ENCODE assay signal across 11 cellular contexts in genomic region chr3:71056327-71056726, GRCh38.
DNase-seq lines count a peak whose midpoint lies in the region; ATAC-seq and TF ChIP-seq lines count a peak whose summit lies in the region.
"Had no signal": no experiment of that assay in that cellular context is flagged by ENCODE, and none has a peak within 500 bp of the region (broad histone marks: within the 10 kb centered on the region; RNA-seq: fewer than 3 reads in every experiment).

No MANE protein-coding gene starts in this region.

- intact Hi-C loops in natural killer cell (cut with micrococcal nuclease): no loop called here

- no peak overlapping the region for H3K4me3 Mint-ChIP-seq in natural killer cell treated with Interleukin-12 subunit alpha and Interleukin-12 subunit beta and Interleukin-15 and Interleukin-18, amount 100 ng/mL, for 72 hours
- H3K4me3 Mint-ChIP-seq in natural killer cell (no peak overlapping the region), chondrocyte (ENCODE audit: unreplicated experiment) (no peak overlapping the region)
- H3K4me3 Mint-ChIP-seq: CD14-positive monocyte had no signal

- peak overlapping the region; percentile 70 to 76 for H3K27ac Mint-ChIP-seq in natural killer cell treated with Interleukin-12 subunit alpha and Interleukin-12 subunit beta and Interleukin-15 and Interleukin-18, amount 100 ng/mL, for 72 hours
- H3K27ac Mint-ChIP-seq in natural killer cell: no peak overlapping the region
- H3K27ac Mint-ChIP-seq in chondrocyte (ENCODE audit: unreplicated experiment): peak overlapping the region; percentile 82
- H3K27ac Mint-ChIP-seq: CD14-positive monocyte had no signal

- H3K9me3 ChIP-seq in mucosa of rectum (ENCODE audit: control insufficient read depth in 2 of 2, low read length in 2 of 2): no peaks in the 10 kb centered on the region

- peaks cover 13 to 16% of the 10 kb centered on the region in 2 donors for H3K36me3 ChIP-seq in mucosa of rectum (ENCODE audit: control insufficient read depth in 2 of 2, insufficient read depth in 2 of 2, low read length in 2 of 2)

- TF ChIP-seq CTCF in natural killer cell (IDR thresholded peaks at IDR 0.05): no peak
- no peak for TF ChIP-seq CTCF in chondrocyte (IDR thresholded peaks at IDR 0.05)

- no peak for ATAC-seq in natural killer cell treated with Interleukin-12 subunit alpha and Interleukin-12 subunit beta and Interleukin-15 and Interleukin-18, amount 100 ng/mL, for 72 hours
- ATAC-seq in natural killer cell (no peak), HG02884 (IDR thresholded peaks at IDR 0.05; ENCODE audit: unreplicated experiment) (no peak), HG03175 (IDR thresholded peaks at IDR 0.05; ENCODE audit: unreplicated experiment) (no peak)

- peaks cover 6% of the 10 kb centered on the region for H3K36me3 Mint-ChIP-seq in natural killer cell treated with Interleukin-12 subunit alpha and Interleukin-12 subunit beta and Interleukin-15 and Interleukin-18, amount 100 ng/mL, for 72 hours
- H3K36me3 Mint-ChIP-seq in natural killer cell (no peaks in the 10 kb centered on the region), chondrocyte (ENCODE audit: low read depth) (peaks cover 21% of the 10 kb centered on the region)

- no peak overlapping the region for H3K4me3 ChIP-seq in mucosa of rectum (ENCODE audit: low read length in 2 of 2)

- peaks cover 40 to 74% of the 10 kb centered on the region in 2 donors for H3K4me1 ChIP-seq in mucosa of rectum (ENCODE audit: control insufficient read depth in 2 of 2, insufficient read depth in 2 of 2, low read length in 2 of 2)

- no peaks in the 10 kb centered on the region for H3K27me3 ChIP-seq in mucosa of rectum (ENCODE audit: control insufficient read depth in 2 of 2, insufficient read depth in 2 of 2, low read length in 2 of 2)

- H3K9me3 Mint-ChIP-seq in natural killer cell treated with Interleukin-12 subunit alpha and Interleukin-12 subunit beta and Interleukin-15 and Interleukin-18, amount 100 ng/mL, for 72 hours: no peaks in the 10 kb centered on the region
- H3K9me3 Mint-ChIP-seq in natural killer cell: no peaks in the 10 kb centered on the region
- no peaks in the 10 kb centered on the region for H3K9me3 Mint-ChIP-seq in chondrocyte (ENCODE audit: low read depth)
- H3K9me3 Mint-ChIP-seq: CD14-positive monocyte had no signal

- DNase-seq in natural killer cell treated with Interleukin-12 subunit alpha and Interleukin-12 subunit beta and Interleukin-15 and Interleukin-18, amount 100 ng/mL, for 72 hours (ENCODE audit: low spot score): no peak
- DNase-seq in natural killer cell (no peak), chondrocyte (ENCODE audit: low spot score) (no peak), T-helper 9 cell (no peak)
- no peak for DNase-seq in stimulated activated CD4-positive, alpha-beta T cell treated with anti-CD3 and anti-CD28 coated beads, Interleukin-4, amount 100 ng/mL, for 24 hours
- DNase-seq: midbrain, NCI-H1436 had no signal

- H3K4me1 Mint-ChIP-seq in natural killer cell treated with Interleukin-12 subunit alpha and Interleukin-12 subunit beta and Interleukin-15 and Interleukin-18, amount 100 ng/mL, for 72 hours (ENCODE audit: low read depth in 2 of 2): peaks cover 44 to 58% of the 10 kb centered on the region in 2 donors
- peaks cover 39 to 63% of the 10 kb centered on the region in 2 donors for H3K4me1 Mint-ChIP-seq in natural killer cell
- peaks cover 100% of the 10 kb centered on the region for H3K4me1 Mint-ChIP-seq in chondrocyte (ENCODE audit: low read depth)
- H3K4me1 Mint-ChIP-seq: CD14-positive monocyte had no signal

- H3K27ac ChIP-seq in mucosa of rectum (ENCODE audit: low read depth in 2 of 2, low read length in 2 of 2): peak overlapping the region; percentile 70 to 80

- H3K27me3 Mint-ChIP-seq in natural killer cell treated with Interleukin-12 subunit alpha and Interleukin-12 subunit beta and Interleukin-15 and Interleukin-18, amount 100 ng/mL, for 72 hours: no peaks in the 10 kb centered on the region
- H3K27me3 Mint-ChIP-seq in natural killer cell (ENCODE audit: low read depth in 2 of 2) (no peaks in the 10 kb centered on the region), chondrocyte (ENCODE audit: low read depth) (no peaks in the 10 kb centered on the region)

- peak overlapping the region in 1 of 2 donors; percentile 9 for H3K9ac ChIP-seq in mucosa of rectum (ENCODE audit: low read depth in 1 of 2, low read length in 2 of 2)

Comparison
In these comparisons a context has a peak if more than half of its experiments do, and no peak if none do; other contexts are left out.
1. H3K27ac Mint-ChIP-seq: peak in natural killer cell treated with Interleukin-12 subunit alpha and Interleukin-12 subunit beta and Interleukin-15 and Interleukin-18, amount 100 ng/mL, for 72 hours (2 of 2) and chondrocyte (single experiment); none in natural killer cell (0 of 2).